ENCODE assay signal across 1 cellular context in genomic region chr1:206664740-206665139, GRCh38.
TF ChIP-seq lines count a peak whose summit lies in the region.

No MANE protein-coding gene starts in this region.

TF ChIP-seq in HCT116, 20 proteins besides CTCF, POLR2A, EP300 and RAD21 (continued from another document):
- TF ChIP-seq ZFX (IDR thresholded peaks at IDR 0.05): no peak
- no peak for TF ChIP-seq ELF1 (IDR thresholded peaks at IDR 0.05; ENCODE audit: borderline replicate concordance, low read depth)
- TF ChIP-seq MAX (IDR thresholded peaks at IDR 0.05): no peak
- no peak for TF ChIP-seq CEBPB (IDR thresholded peaks at IDR 0.05; ENCODE audit: low read depth)
- TF ChIP-seq SIN3A (IDR thresholded peaks at IDR 0.05; ENCODE audit: low read depth): no peak
- no peak for TF ChIP-seq TCF7L2 (IDR thresholded peaks at IDR 0.05; ENCODE audit: borderline replicate concordance, extremely low read depth, insufficient read depth, insufficient read length)
- no peak for TF ChIP-seq ATF3 (IDR thresholded peaks at IDR 0.05)
- no peak for TF ChIP-seq EZH2 (IDR thresholded peaks at IDR 0.05)
- no peak for TF ChIP-seq CBX3 (IDR thresholded peaks at IDR 0.05; ENCODE audit: low read depth)
- no peak for TF ChIP-seq EGR1 (IDR thresholded peaks at IDR 0.05; ENCODE audit: low read depth)
- TF ChIP-seq YY1 (IDR thresholded peaks at IDR 0.05; ENCODE audit: extremely low read depth, insufficient replicate concordance, low read depth, low read length): no peak
